In the genomic region with DNA sequence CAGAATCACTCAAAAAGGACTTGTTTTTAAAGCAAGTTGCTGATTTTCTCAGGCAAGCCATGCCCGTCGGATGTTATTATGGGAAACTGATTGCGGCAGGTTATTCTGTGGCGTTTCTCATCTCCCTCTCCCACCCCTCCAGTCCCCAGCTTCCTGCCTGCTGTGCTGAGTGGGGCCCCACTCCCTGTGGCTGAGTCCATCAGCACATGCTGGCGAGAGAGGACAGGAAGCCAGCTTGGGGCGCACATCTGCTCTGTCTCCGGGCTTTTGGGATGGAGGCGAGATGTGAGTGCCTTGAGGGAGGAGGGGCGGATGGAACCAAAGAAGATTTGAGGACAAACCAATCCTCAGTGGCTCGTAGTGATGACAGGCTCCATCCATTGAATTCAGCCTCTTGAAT, we compare ENCODE assay signal across 24 cellular contexts.
A peak's percentile ranks its signal among the peaks of the same experiment; 100 is the strongest.
DNase-seq lines count a peak whose midpoint lies in the region; ATAC-seq and TF ChIP-seq lines count a peak whose summit lies in the region.
"Had no signal": no experiment of that assay in that cellular context is flagged by ENCODE, and none has a peak within 500 bp of the region (broad histone marks: within the 10 kb centered on the region; RNA-seq: fewer than 3 reads in every experiment).

No MANE protein-coding gene starts in this region.

- BruUV-seq in A673 (replicated peaks; lab: Mats Ljungman, UMichigan) = no TSS peak

- H3K9me3 Mint-ChIP-seq in WTC11 = 0 out of 2 replicates have a peak, but pooled peaks cover 3% of the 10 kb centered on the region
- H3K9me3 Mint-ChIP-seq in naive thymus-derived CD4-positive, alpha-beta T cell = peaks cover 0 to 5% (median 0%) of the 10 kb centered on the region in 11 donors
- no peaks in the 10 kb centered on the region for H3K9me3 Mint-ChIP-seq in H9
- H3K9me3 Mint-ChIP-seq: activated B cell treated with CpG ODN at 0.5 μM for 24 hours, neural progenitor cell had no signal

- no peak overlapping the region for H2BK20ac ChIP-seq in H9 (ENCODE audit: low read depth, low read length, poor library complexity, severe bottlenecking)

- H3K27me3 Mint-ChIP-seq in WTC11 (ENCODE audit: low read depth) = no peaks in the 10 kb centered on the region
- H3K27me3 Mint-ChIP-seq in naive thymus-derived CD4-positive, alpha-beta T cell = peaks cover 11 to 53% (median 25%) of the 10 kb centered on the region in 5 donors
- H3K27me3 Mint-ChIP-seq in H9 (ENCODE audit: low read depth) = no peaks in the 10 kb centered on the region

- CTCF ChIA-PET in A673 (lab: Charles Lee) (no interaction called here), WTC11 (lab: Charles Lee) (no interaction called here)
- CTCF ChIA-PET in naive thymus-derived CD4-positive, alpha-beta T cell (lab: Charles Lee) = no interaction called here

- H3K27ac Mint-ChIP-seq in WTC11 (0 out of 2 replicates have a peak overlapping the region, but pooled peaks have one; percentile 11), H9 (no peak overlapping the region; a peak in 1 of 7 replicates)
- H3K27ac Mint-ChIP-seq in naive thymus-derived CD4-positive, alpha-beta T cell = peak overlapping the region in 2 of 9 donors; percentile 20 to 74
- H3K27ac Mint-ChIP-seq: activated B cell treated with CpG ODN at 0.5 μM for 24 hours; activated naive CD4-positive, alpha-beta T cell treated with anti-CD3 and anti-CD28 coated beads, Interleukin-2, amount 50 U/mL, for 72 hours; neural progenitor cell had no signal

- H3K36me3 ChIP-seq in A673 (ENCODE audit: insufficient read depth, low read length, poor library complexity, severe bottlenecking) (peaks cover 58% of the 10 kb centered on the region), KOPT-K1 (ENCODE audit: insufficient read depth, low read length) (no peaks in the 10 kb centered on the region)
- no peaks in the 10 kb centered on the region for H3K36me3 ChIP-seq in naive thymus-derived CD4-positive, alpha-beta T cell (ENCODE audit: control insufficient read depth in 2 of 3, insufficient read depth in 3 of 3, low read length in 3 of 3)
- H3K36me3 ChIP-seq: cardiac muscle cell, neural progenitor cell, prostate gland, transverse colon had no signal

- TF ChIP-seq CTCF in A673 (conservative IDR thresholded peaks at IDR 0.05; ENCODE audit: low read depth, low read length) (no peak), WTC11 (IDR thresholded peaks at IDR 0.05) (no peak), H9 (conservative IDR thresholded peaks at IDR 0.05) (no peak), coronary artery (IDR thresholded peaks at IDR 0.05) (no peak)

- H3K79me2 ChIP-seq in H9 (ENCODE audit: insufficient read depth, low read length) = no peaks in the 10 kb centered on the region; the same call in 1 of the 2 replicates

- DNase-seq in A673 (ENCODE audit: low spot score) = peak; percentile 73
- DNase-seq in WTC11 (ENCODE audit: low spot score) = no peak
- DNase-seq in naive thymus-derived CD4-positive, alpha-beta T cell = peak in 1 of 9 donors; percentile 0
- DNase-seq in H9 = no peak
- no peak for DNase-seq in sciatic nerve (ENCODE audit: low spot score)
- no peak for DNase-seq in coronary artery (ENCODE audit: low spot score)
- DNase-seq: activated B cell treated with CpG ODN at 0.5 μM for 24 hours; activated CD4-positive, alpha-beta T cell treated with anti-CD3 and anti-CD28 coated beads, Interleukin-2, amount 50 U/mL, for 4 hours; activated CD8-positive, alpha-beta memory T cell treated with anti-CD3 and anti-CD28 coated beads, Interleukin-2, amount 50 U/mL, for 4 hours; aorta; Caco-2; dermis blood vessel endothelial cell; kidney; MG63; NCI-H1436; stomach; T-helper 9 cell; transverse colon had no signal

- no peak overlapping the region for H4K8ac ChIP-seq in H9 (replicated peaks; ENCODE audit: insufficient read length, low read depth, low read length)

- H3K4me1 ChIP-seq in A673 (ENCODE audit: insufficient read depth, low read length, poor library complexity, severe bottlenecking) = peaks cover 79% of the 10 kb centered on the region
- H3K4me1 ChIP-seq in naive thymus-derived CD4-positive, alpha-beta T cell (ENCODE audit: control insufficient read depth in 2 of 2, insufficient read depth in 2 of 2, low read length in 2 of 2) = peaks cover 0 to 8% of the 10 kb centered on the region in 2 donors
- H3K4me1 ChIP-seq in H9 (ENCODE audit: insufficient read depth, low read length) = peaks cover 2% of the 10 kb centered on the region
- H3K4me1 ChIP-seq: Caco-2, prostate gland had no signal

- WGBS in H9 (ENCODE audit: extremely low coverage, insufficient read length, low lambda C conversion rate) = no CpG with 5 or more reads among the region's 10 CpGs

- peaks cover 47% of the 10 kb centered on the region for H3K36me3 Mint-ChIP-seq in WTC11
- no peaks in the 10 kb centered on the region for H3K36me3 Mint-ChIP-seq in naive thymus-derived CD4-positive, alpha-beta T cell
- H3K36me3 Mint-ChIP-seq in H9 (ENCODE audit: insufficient read depth in 1 of 3, low read depth in 3 of 3) = peaks cover 33 to 39% (median 35%) of the 10 kb centered on the region in 3 experiments; a peak in 6 of 7 replicates

- no peak overlapping the region for H2BK12ac ChIP-seq in H9 (ENCODE audit: insufficient read length, low read depth, low read length)

- no peak overlapping the region for H3K4me3 Mint-ChIP-seq in WTC11
- peak overlapping the region in 7 of 10 donors; percentile 2 to 70 (median 30) for H3K4me3 Mint-ChIP-seq in naive thymus-derived CD4-positive, alpha-beta T cell
- H3K4me3 Mint-ChIP-seq in H9 = no peak overlapping the region
- H3K4me3 Mint-ChIP-seq: activated B cell treated with CpG ODN at 0.5 μM for 24 hours, neural progenitor cell had no signal

- POLR2A ChIA-PET in A673 (lab: Charles Lee; ENCODE audit: low non-redundant PET) (no interaction called here), WTC11 (lab: Charles Lee) (no interaction called here)
- POLR2A ChIA-PET in naive thymus-derived CD4-positive, alpha-beta T cell (lab: Charles Lee) = no interaction called here

- H4K91ac ChIP-seq in H9 (ENCODE audit: insufficient read length, low read depth, low read length) = no peak overlapping the region

- no peak overlapping the region for H3K23ac ChIP-seq in H9 (ENCODE audit: insufficient read length, low read depth, low read length)

- no peak for ATAC-seq in WTC11
- no peak for ATAC-seq in naive thymus-derived CD4-positive, alpha-beta T cell
- no peak for ATAC-seq in HG03378 (IDR thresholded peaks at IDR 0.05; ENCODE audit: unreplicated experiment)
- no peak for ATAC-seq in sciatic nerve
- ATAC-seq: activated naive CD4-positive, alpha-beta T cell treated with anti-CD3 and anti-CD28 coated beads, Interleukin-2, amount 50 U/mL, for 72 hours had no signal

- no peak overlapping the region for H3K18ac ChIP-seq in H9 (ENCODE audit: insufficient read length, low read depth, low read length)

- H3K4ac ChIP-seq in H9 (ENCODE audit: low read depth, low read length) = no peak overlapping the region

- H3K79me1 ChIP-seq in H9 (ENCODE audit: insufficient read depth, low read depth, low read length, poor library complexity, severe bottlenecking) = no peaks in the 10 kb centered on the region

- H3K4me1 Mint-ChIP-seq in WTC11 (peaks cover 77% of the 10 kb centered on the region), H9 (peaks cover 55 to 56% of the 10 kb centered on the region in 2 experiments)
- H3K4me1 Mint-ChIP-seq in naive thymus-derived CD4-positive, alpha-beta T cell = peaks cover 5 to 18% (median 10%) of the 10 kb centered on the region in 7 donors
- H3K4me1 Mint-ChIP-seq: activated B cell treated with CpG ODN at 0.5 μM for 24 hours had no signal

- intact Hi-C loops in A673 (cut with micrococcal nuclease; ENCODE audit: unreplicated experiment) (no loop called here), sciatic nerve (cut with DNase I) (no loop called here)
- intact Hi-C loops in naive thymus-derived CD4-positive, alpha-beta T cell (cut with micrococcal nuclease) = no loop called here

- H3K4me2 ChIP-seq in H9 (ENCODE audit: insufficient read depth, insufficient read length, low read length) = no peak overlapping the region
- H3K4me2 ChIP-seq: neural progenitor cell had no signal

- H3K14ac ChIP-seq in H9 (ENCODE audit: insufficient read depth, low read length) = no peak overlapping the region

- H3K27ac ChIP-seq in A673 (ENCODE audit: low read depth, low read length, poor library complexity, severe bottlenecking) (peak overlapping the region; percentile 72), KOPT-K1 (ENCODE audit: low read depth, low read length, poor library complexity, severe bottlenecking) (peak overlapping the region; percentile 7), H9 (ENCODE audit: insufficient read length, low read depth, low read length) (no peak overlapping the region), coronary artery (no peak overlapping the region)
- no peak overlapping the region for H3K27ac ChIP-seq in naive thymus-derived CD4-positive, alpha-beta T cell (ENCODE audit: low read depth, low read length)
- H3K27ac ChIP-seq: cardiac muscle cell, neural progenitor cell, prostate gland, stomach had no signal

- no peak overlapping the region for H2BK120ac ChIP-seq in H9 (ENCODE audit: low read depth, low read length, poor library complexity, severe bottlenecking)

- no peak overlapping the region for H4K5ac ChIP-seq in H9 (ENCODE audit: insufficient read length, low read depth, low read length)

- H3K27me3 ChIP-seq in A673 (replicated peaks; ENCODE audit: insufficient read depth, low read depth, low read length, poor library complexity) = no peaks in the 10 kb centered on the region
- no peaks in the 10 kb centered on the region for H3K27me3 ChIP-seq in naive thymus-derived CD4-positive, alpha-beta T cell (ENCODE audit: control insufficient read depth in 2 of 2, insufficient read depth in 2 of 2, low read length in 2 of 2)
- no peaks in the 10 kb centered on the region for H3K27me3 ChIP-seq in H9 (ENCODE audit: insufficient read depth, low read length)
- H3K27me3 ChIP-seq: cardiac muscle cell, MG63, neural progenitor cell, stomach, transverse colon had no signal

- no peak overlapping the region for H2BK15ac ChIP-seq in H9 (ENCODE audit: low read depth, low read length)

- H3K9ac ChIP-seq in H9 (ENCODE audit: extremely low read depth, insufficient read length, low read length) = no peak overlapping the region
- H3K9ac ChIP-seq: neural progenitor cell had no signal

- no peaks in the 10 kb centered on the region for H4K20me1 ChIP-seq in H9 (ENCODE audit: control insufficient read depth, insufficient read depth, insufficient read length)

- no peak overlapping the region for H2BK5ac ChIP-seq in H9 (ENCODE audit: insufficient read length, low read length)

- H3K9me3 ChIP-seq in A673 (ENCODE audit: low read depth, low read length, poor library complexity, severe bottlenecking) = no peaks in the 10 kb centered on the region
- H3K9me3 ChIP-seq in KOPT-K1 (ENCODE audit: insufficient read depth, low read length, poor library complexity, severe bottlenecking) = no peaks in the 10 kb centered on the region
- no peaks in the 10 kb centered on the region for H3K9me3 ChIP-seq in naive thymus-derived CD4-positive, alpha-beta T cell (ENCODE audit: control insufficient read depth in 2 of 3, low read length in 3 of 3)
- no peaks in the 10 kb centered on the region for H3K9me3 ChIP-seq in H9 (ENCODE audit: control insufficient read depth, low read depth, low read length)
- H3K9me3 ChIP-seq: Caco-2, MG63, prostate gland, stomach, transverse colon had no signal

- no peak overlapping the region for H2AFZ ChIP-seq in H9 (ENCODE audit: low read length)
- H2AFZ ChIP-seq: neural progenitor cell had no signal

- no peak overlapping the region for H3T11ph ChIP-seq in H9 (ENCODE audit: low read length)

- H2AK5ac ChIP-seq in H9 (ENCODE audit: insufficient read length, low read length) = no peak overlapping the region

- no peak overlapping the region for H3K56ac ChIP-seq in H9 (ENCODE audit: insufficient read length, low read depth, low read length)

- H3K4me3 ChIP-seq in A673 (ENCODE audit: low read depth, low read length, poor library complexity, severe bottlenecking) (no peak overlapping the region), coronary artery (no peak overlapping the region)
- H3K4me3 ChIP-seq in naive thymus-derived CD4-positive, alpha-beta T cell (ENCODE audit: low read length) = no peak overlapping the region
- H3K4me3 ChIP-seq: cardiac muscle cell, MG63, neural progenitor cell, prostate gland, stomach, transverse colon had no signal

- H3K23me2 ChIP-seq in H9 (ENCODE audit: insufficient read length, low read depth, low read length, poor library complexity, severe bottlenecking) = no peaks in the 10 kb centered on the region

Comparison
In these comparisons a context has a peak if more than half of its experiments do, and no peak if none do; other contexts are left out.
1. H3K27ac ChIP-seq: peak in A673 (single experiment) and KOPT-K1 (single experiment); none in naive thymus-derived CD4-positive, alpha-beta T cell (single experiment), H9 (single experiment) and coronary artery (0 of 2).
2. H3K4me3 Mint-ChIP-seq: peak in naive thymus-derived CD4-positive, alpha-beta T cell (7 of 10); none in WTC11 (single experiment) and H9 (0 of 2).